Comparison of ENCODE assay signal across 8 cellular contexts in the genomic region with DNA sequence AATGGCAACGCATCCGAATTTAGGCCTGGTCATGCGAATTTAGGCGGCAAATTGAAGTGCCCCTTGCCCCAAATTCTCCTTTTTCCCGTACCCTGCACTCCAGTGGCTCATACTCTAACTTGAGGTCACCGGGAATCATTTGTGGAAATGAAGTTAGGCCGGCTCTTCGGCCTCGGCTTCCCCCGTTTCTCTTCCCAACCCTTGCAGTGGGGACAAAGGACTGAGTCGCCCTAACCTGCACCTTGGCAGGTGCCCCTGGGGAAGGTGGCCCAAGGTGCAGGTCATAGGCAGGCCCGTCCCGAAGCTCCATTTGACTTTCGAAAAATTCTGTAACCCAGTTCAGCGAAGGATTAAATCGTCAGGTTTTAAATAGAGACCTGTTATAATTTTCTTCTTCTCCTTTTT. TPM values are rescaled to one million over a fixed set of nuclear protein-coding genes. Genes with fewer than 3 reads are reported as not detected.
DNase-seq lines count a peak whose midpoint lies in the region; ATAC-seq, FAIRE-seq and TF ChIP-seq lines count a peak whose summit lies in the region.

No MANE protein-coding gene starts in this region.

- H3K4me1 ChIP-seq in kidney (ENCODE audit: control insufficient read depth in 1 of 2, insufficient read depth in 1 of 2, low read depth in 1 of 2, low read length in 2 of 2): peaks cover 0 to 4% of the 10 kb centered on the region in 2 donors
- peaks cover 8% of the 10 kb centered on the region for H3K4me1 ChIP-seq in testis

- no peaks in the 10 kb centered on the region for H3K9me3 Mint-ChIP-seq in activated naive CD4-positive, alpha-beta T cell treated with anti-CD3 and anti-CD28 coated beads, Interleukin-2, amount 50 U/mL, for 24 hours
- H3K9me3 Mint-ChIP-seq in activated naive CD8-positive, alpha-beta T cell treated with anti-CD3 and anti-CD28 coated beads for 36 hours: peaks cover 7% of the 10 kb centered on the region

- peak overlapping the region; percentile 80 to 93 for H3K9ac ChIP-seq in kidney (ENCODE audit: low read length in 2 of 2)

- H3K36me3 Mint-ChIP-seq in activated naive CD4-positive, alpha-beta T cell treated with anti-CD3 and anti-CD28 coated beads, Interleukin-2, amount 50 U/mL, for 24 hours: no peaks in the 10 kb centered on the region
- peaks cover 11% of the 10 kb centered on the region for H3K36me3 Mint-ChIP-seq in activated naive CD8-positive, alpha-beta T cell treated with anti-CD3 and anti-CD28 coated beads for 36 hours

- ATAC-seq in GM21717 (IDR thresholded peaks at IDR 0.05; ENCODE audit: unreplicated experiment): no peak

- peak overlapping the region; percentile 59 for H3K27ac Mint-ChIP-seq in activated naive CD4-positive, alpha-beta T cell treated with anti-CD3 and anti-CD28 coated beads, Interleukin-2, amount 50 U/mL, for 24 hours
- H3K27ac Mint-ChIP-seq in activated naive CD8-positive, alpha-beta T cell treated with anti-CD3 and anti-CD28 coated beads for 36 hours: peak overlapping the region; percentile 86

- no peak for TF ChIP-seq POLR2A in testis (IDR thresholded peaks at IDR 0.05)

- H3K4me3 ChIP-seq in kidney (ENCODE audit: low read length in 2 of 2) (peak overlapping the region; percentile 70 to 91), testis (peak overlapping the region; percentile 76 to 81)

- H3K36me3 ChIP-seq in kidney (ENCODE audit: control insufficient read depth in 1 of 2, insufficient read depth in 2 of 2, low read length in 2 of 2) (no peaks in the 10 kb centered on the region), testis (ENCODE audit: low read depth, missing control alignments) (no peaks in the 10 kb centered on the region)

- TF ChIP-seq CTCF in kidney (IDR thresholded peaks at IDR 0.05; ENCODE audit: borderline replicate concordance, extremely low read depth, insufficient read depth) (no peak), testis (IDR thresholded peaks at IDR 0.05) (no peak)

- H3K27me3 ChIP-seq in testis: no peaks in the 10 kb centered on the region

- 40 to 47% methylated on average over 12 to 16 of the region's 16 CpGs for WGBS in testis, 2 donors

- peak overlapping the region; percentile 94 to 95 for H3K27ac ChIP-seq in kidney (ENCODE audit: low read depth in 2 of 2, low read length in 2 of 2)
- H3K27ac ChIP-seq in testis: peak overlapping the region; percentile 90 to 98

- intact Hi-C loops in kidney (cut with DNase I) (no loop called here), testis (cut with DNase I; ENCODE audit: low total_unique reads) (no loop called here)

- no peak for FAIRE-seq in kidney (lab: Jason Lieb, UNC)

- H3K27me3 Mint-ChIP-seq in activated naive CD4-positive, alpha-beta T cell treated with anti-CD3 and anti-CD28 coated beads, Interleukin-2, amount 50 U/mL, for 24 hours: no peaks in the 10 kb centered on the region
- H3K27me3 Mint-ChIP-seq in activated naive CD8-positive, alpha-beta T cell treated with anti-CD3 and anti-CD28 coated beads for 36 hours: no peaks in the 10 kb centered on the region

- no peak for DNase-seq in activated naive CD4-positive, alpha-beta T cell (lab: John Stamatoyannopoulos, UW)
- no peak for DNase-seq in activated naive CD8-positive, alpha-beta T cell treated with anti-CD3 and anti-CD28 coated beads for 36 hours
- DNase-seq in kidney (no peak), testis (no peak), dermis blood vessel endothelial cell (no peak), NCI-H2196 (lab: John Stamatoyannopoulos, UW; ENCODE audit: unreplicated experiment) (no peak)

- H3K4me3 Mint-ChIP-seq in activated naive CD4-positive, alpha-beta T cell treated with anti-CD3 and anti-CD28 coated beads, Interleukin-2, amount 50 U/mL, for 24 hours: peak overlapping the region; percentile 86
- H3K4me3 Mint-ChIP-seq in activated naive CD8-positive, alpha-beta T cell treated with anti-CD3 and anti-CD28 coated beads for 36 hours: peak overlapping the region; percentile 82

- H3K9me3 ChIP-seq in kidney (ENCODE audit: control insufficient read depth in 1 of 2, low read length in 2 of 2) (no peaks in the 10 kb centered on the region), testis (no peaks in the 10 kb centered on the region)

- peaks cover 19% of the 10 kb centered on the region for H3K4me1 Mint-ChIP-seq in activated naive CD4-positive, alpha-beta T cell treated with anti-CD3 and anti-CD28 coated beads, Interleukin-2, amount 50 U/mL, for 24 hours
- peaks cover 30% of the 10 kb centered on the region for H3K4me1 Mint-ChIP-seq in activated naive CD8-positive, alpha-beta T cell treated with anti-CD3 and anti-CD28 coated beads for 36 hours

RNA-seq across cellular contexts. Expression of gene SRD5A3, which starts 0.8 kb away (rescaled TPM):
- total RNA-seq in activated naive CD8-positive, alpha-beta T cell treated with anti-CD3 and anti-CD28 coated beads for 36 hours: 10 to 100 TPM; 32.5 to 39.7 TPM
- total RNA-seq in kidney (10.6 TPM), testis (1 to 10 TPM; 4.9 to 8.0 TPM), dermis blood vessel endothelial cell (9.2 and 12.7 TPM in 2 replicates)
- polyA plus RNA-seq in kidney (ENCODE audit: insufficient read depth, low read depth, low replicate concordance) (21.5 TPM), testis (ENCODE audit: insufficient read depth, low read depth, low replicate concordance) (7.8 TPM)

RNA-seq across cellular contexts. Expression of gene TMEM165, which starts 48.9 kb away (rescaled TPM):
- 10 to 100 TPM; 59.7 to 60.8 TPM for total RNA-seq in activated naive CD8-positive, alpha-beta T cell treated with anti-CD3 and anti-CD28 coated beads for 36 hours
- total RNA-seq in kidney (114 TPM), testis (100 to 1,000 TPM in 1 of 2 donors, 10 to 100 TPM in 1; 94.8 to 122 TPM), dermis blood vessel endothelial cell (129 and 169 TPM in 2 replicates)
- polyA plus RNA-seq in kidney (ENCODE audit: insufficient read depth, low read depth, low replicate concordance) (43.2 TPM), testis (ENCODE audit: insufficient read depth, low read depth, low replicate concordance) (39.9 TPM)
